Comparison of ENCODE assay signal across 8 cellular contexts in genomic region chr10:106705576-106706526, GRCh38.
DNase-seq lines count a peak whose midpoint lies in the region; ATAC-seq and TF ChIP-seq lines count a peak whose summit lies in the region.

No MANE protein-coding gene starts in this region.

- H3K27ac ChIP-seq in SJSA1 = no peak overlapping the region
- no peak overlapping the region for H3K27ac ChIP-seq in vagina

- H3K9me3 ChIP-seq in SJSA1 (replicated peaks) (no peaks in the 10 kb centered on the region), vagina (no peaks in the 10 kb centered on the region)

- DNase-seq in NCI-H524 (lab: John Stamatoyannopoulos, UW) (peak; percentile 5 to 18), NCI-H524 treated with DMSO at 0.1 percent for 48 hours (lab: John Stamatoyannopoulos, UW) (no peak), HT-29 (ENCODE audit: low spot score) (peak; percentile 71), SJSA1 (ENCODE audit: low read depth in 1 of 2, low spot score in 2 of 2) (peak; percentile 11 to 52), epithelial cell of esophagus (ENCODE audit: low read depth) (peak; percentile 68), midbrain (lab: John Stamatoyannopoulos, UW) (peak; percentile 69), vagina (ENCODE audit: extremely low spot score in 2 of 2) (no peak)

- intact Hi-C loops in vagina (cut with DNase I) = no loop called here

- TF ChIP-seq POLR2A in vagina (IDR thresholded peaks at IDR 0.05) = no peak

- H3K36me3 ChIP-seq in SJSA1 (no peaks in the 10 kb centered on the region), vagina (no peaks in the 10 kb centered on the region)

- peak; percentile 56 for ATAC-seq in GM21381 (IDR thresholded peaks at IDR 0.05; ENCODE audit: unreplicated experiment)

- H3K4me3 ChIP-seq in SJSA1 (no peak overlapping the region), epithelial cell of esophagus (ENCODE audit: low read length) (no peak overlapping the region), vagina (no peak overlapping the region)

- H3K27me3 ChIP-seq in SJSA1 (replicated peaks) (no peaks in the 10 kb centered on the region), vagina (no peaks in the 10 kb centered on the region)

- peak; percentile 82 for TF ChIP-seq CTCF in epithelial cell of esophagus (IDR thresholded peaks at IDR 0.05; ENCODE audit: insufficient read depth, low read depth, low read length, missing control alignments)
- peak; percentile 28 to 61 (median 48) for TF ChIP-seq CTCF in vagina (IDR thresholded peaks at IDR 0.05)

- H3K4me1 ChIP-seq in SJSA1 (replicated peaks) (no peaks in the 10 kb centered on the region), vagina (no peaks in the 10 kb centered on the region)

Comparison
In these comparisons a context has a peak if more than half of its experiments do, and no peak if none do; other contexts are left out.
1. DNase-seq: peak in NCI-H524 (2 of 2), HT-29 (single experiment), SJSA1 (2 of 2), epithelial cell of esophagus (single experiment) and midbrain (single experiment); none in NCI-H524 treated with DMSO at 0.1 percent for 48 hours (single experiment) and vagina (0 of 2).